Comparison of ENCODE assay signal across 12 cellular contexts in the genomic region with DNA sequence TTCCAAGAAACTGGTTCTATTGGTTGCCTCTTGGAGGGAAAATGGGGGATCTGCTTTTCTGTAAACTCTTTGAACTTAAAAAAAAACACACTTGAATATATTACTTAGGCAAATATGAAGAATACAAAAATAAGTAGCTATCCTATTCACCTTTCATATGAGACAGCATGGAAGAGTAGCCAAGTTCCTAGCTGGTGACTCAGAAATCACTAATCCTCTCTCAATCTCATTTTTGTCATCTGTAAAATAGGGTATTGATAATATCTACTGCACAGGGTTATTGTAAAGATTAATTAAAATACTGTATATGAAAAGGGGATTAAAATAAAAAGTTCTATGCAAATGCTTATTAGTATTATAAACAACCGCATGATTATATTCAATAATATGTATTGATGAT. TPM values are rescaled to one million over a fixed set of nuclear protein-coding genes. Genes with fewer than 3 reads are reported as not detected.
DNase-seq lines count a peak whose midpoint lies in the region; ATAC-seq and TF ChIP-seq lines count a peak whose summit lies in the region.
"Had no signal": no experiment of that assay in that cellular context is flagged by ENCODE, and none has a peak within 500 bp of the region (broad histone marks: within the 10 kb centered on the region; RNA-seq: fewer than 3 reads in every experiment).

No MANE protein-coding gene starts in this region.

- intact Hi-C loops in activated CD8-positive, alpha-beta T cell treated with anti-CD3 and anti-CD28 coated beads for 36 hours (cut with micrococcal nuclease) = no loop called here
- intact Hi-C loops in aorta (cut with DNase I) = no loop called here

- H3K9ac ChIP-seq in MM.1S (ENCODE audit: low read length) = no peak overlapping the region

- H3K27me3 ChIP-seq in MM.1S (replicated peaks; ENCODE audit: insufficient read depth, low read length) (no peaks in the 10 kb centered on the region), osteoblast (ENCODE audit: insufficient read depth, low read length) (no peaks in the 10 kb centered on the region), right atrium auricular region (no peaks in the 10 kb centered on the region), aorta (ENCODE audit: control insufficient read depth in 1 of 2, insufficient read depth in 2 of 2, low read length in 1 of 2) (no peaks in the 10 kb centered on the region)
- H3K27me3 ChIP-seq: gastrocnemius medialis, neutrophil had no signal

- H3K27me3 Mint-ChIP-seq in activated CD8-positive, alpha-beta T cell treated with anti-CD3 and anti-CD28 coated beads, Interleukin-2, amount 10 ng/mL, durations not matched to agents 7 days and 5 days (ENCODE audit: low read depth) = peaks cover 10% of the 10 kb centered on the region
- no peaks in the 10 kb centered on the region for H3K27me3 Mint-ChIP-seq in activated CD8-positive, alpha-beta T cell treated with anti-CD3 and anti-CD28 coated beads for 36 hours
- no peaks in the 10 kb centered on the region for H3K27me3 Mint-ChIP-seq in central memory CD8-positive, alpha-beta T cell
- H3K27me3 Mint-ChIP-seq: IgD-negative memory B cell had no signal

- no peaks in the 10 kb centered on the region for H3K36me3 Mint-ChIP-seq in activated CD8-positive, alpha-beta T cell treated with anti-CD3 and anti-CD28 coated beads, Interleukin-2, amount 10 ng/mL, durations not matched to agents 7 days and 5 days (ENCODE audit: low read depth)
- no peaks in the 10 kb centered on the region for H3K36me3 Mint-ChIP-seq in activated CD8-positive, alpha-beta T cell treated with anti-CD3 and anti-CD28 coated beads for 36 hours (ENCODE audit: low read depth)
- peaks cover 2% of the 10 kb centered on the region for H3K36me3 Mint-ChIP-seq in central memory CD8-positive, alpha-beta T cell (ENCODE audit: insufficient read depth)

- peak overlapping the region; percentile 32; the same call in 1 of the 2 replicates for H3K4me3 ChIP-seq in MM.1S (ENCODE audit: low read length)
- no peak overlapping the region for H3K4me3 ChIP-seq in osteoblast (ENCODE audit: insufficient read depth, low read length)
- no peak overlapping the region for H3K4me3 ChIP-seq in right atrium auricular region
- no peak overlapping the region for H3K4me3 ChIP-seq in aorta (ENCODE audit: low read length in 2 of 2)

- no peaks in the 10 kb centered on the region for H4K20me1 ChIP-seq in MM.1S (ENCODE audit: insufficient read depth, low read length)
- H4K20me1 ChIP-seq in osteoblast (ENCODE audit: insufficient read depth, low read length) = no peaks in the 10 kb centered on the region

- no peaks in the 10 kb centered on the region for H3K36me3 ChIP-seq in MM.1S (replicated peaks; ENCODE audit: insufficient read depth, low read length)
- H3K36me3 ChIP-seq in osteoblast (ENCODE audit: insufficient read depth, low read length) = no peaks in the 10 kb centered on the region
- no peaks in the 10 kb centered on the region for H3K36me3 ChIP-seq in right atrium auricular region
- H3K36me3 ChIP-seq in aorta (ENCODE audit: control insufficient read depth in 1 of 2, insufficient read depth in 2 of 2, low read length in 1 of 2) = no peaks in the 10 kb centered on the region
- H3K36me3 ChIP-seq: gastrocnemius medialis, neutrophil had no signal

- H2AFZ ChIP-seq in MM.1S (ENCODE audit: low read length) (0 out of 2 replicates have a peak overlapping the region, but pooled peaks have one; percentile 3), osteoblast (ENCODE audit: low read length) (no peak overlapping the region)

- no peak for ATAC-seq in activated CD8-positive, alpha-beta T cell treated with anti-CD3 and anti-CD28 coated beads, Interleukin-2, amount 10 ng/mL, durations not matched to agents 7 days and 5 days
- no peak for ATAC-seq in activated CD8-positive, alpha-beta T cell treated with anti-CD3 and anti-CD28 coated beads for 36 hours
- no peak for ATAC-seq in central memory CD8-positive, alpha-beta T cell (replicated peaks; ENCODE audit: extremely low read depth, poor library complexity, severe bottlenecking)
- ATAC-seq in aorta (ENCODE audit: low FRiP score) = no peak

- peaks cover 26% of the 10 kb centered on the region for H3K4me1 Mint-ChIP-seq in activated CD8-positive, alpha-beta T cell treated with anti-CD3 and anti-CD28 coated beads, Interleukin-2, amount 10 ng/mL, durations not matched to agents 7 days and 5 days (ENCODE audit: low read depth)
- H3K4me1 Mint-ChIP-seq in activated CD8-positive, alpha-beta T cell treated with anti-CD3 and anti-CD28 coated beads for 36 hours (ENCODE audit: low read depth) = peaks cover 22% of the 10 kb centered on the region
- H3K4me1 Mint-ChIP-seq in central memory CD8-positive, alpha-beta T cell = peaks cover 10% of the 10 kb centered on the region

- no peaks in the 10 kb centered on the region for H3K9me3 ChIP-seq in MM.1S (replicated peaks; ENCODE audit: insufficient read depth, low read length)
- no peaks in the 10 kb centered on the region for H3K9me3 ChIP-seq in osteoblast (ENCODE audit: low read depth, low read length)
- H3K9me3 ChIP-seq in right atrium auricular region = no peaks in the 10 kb centered on the region
- H3K9me3 ChIP-seq in aorta (ENCODE audit: control insufficient read depth, low read length) = no peaks in the 10 kb centered on the region
- H3K9me3 ChIP-seq: gastrocnemius medialis, neutrophil had no signal

- H3F3A ChIP-seq in MM.1S (ENCODE audit: insufficient read depth, low read length) = peaks cover 21% of the 10 kb centered on the region

- no peak overlapping the region for H3K27ac Mint-ChIP-seq in activated CD8-positive, alpha-beta T cell treated with anti-CD3 and anti-CD28 coated beads, Interleukin-2, amount 10 ng/mL, durations not matched to agents 7 days and 5 days
- H3K27ac Mint-ChIP-seq in activated CD8-positive, alpha-beta T cell treated with anti-CD3 and anti-CD28 coated beads for 36 hours = no peak overlapping the region
- peak overlapping the region; percentile 87 for H3K27ac Mint-ChIP-seq in central memory CD8-positive, alpha-beta T cell (ENCODE audit: low read depth)

- no peak for TF ChIP-seq CTCF in activated CD8-positive, alpha-beta T cell treated with anti-CD3 and anti-CD28 coated beads for 36 hours (IDR thresholded peaks at IDR 0.05)
- TF ChIP-seq CTCF in MM.1S (IDR thresholded peaks at IDR 0.05; ENCODE audit: low read length) = no peak
- no peak for TF ChIP-seq CTCF in osteoblast (IDR thresholded peaks at IDR 0.05; ENCODE audit: extremely low read depth, low read depth, low read length)
- TF ChIP-seq CTCF in GM10248 (IDR thresholded peaks at IDR 0.05; ENCODE audit: control extremely low read depth, extremely low read depth, low read depth, missing control alignments) = no peak
- no peak for TF ChIP-seq CTCF in right atrium auricular region (IDR thresholded peaks at IDR 0.05)

- H3K4me1 ChIP-seq in MM.1S (ENCODE audit: low read length) = peaks cover 31% of the 10 kb centered on the region
- peaks cover 22% of the 10 kb centered on the region for H3K4me1 ChIP-seq in osteoblast (ENCODE audit: insufficient read depth, low read length)
- H3K4me1 ChIP-seq in right atrium auricular region = peaks cover 0 to 10% of the 10 kb centered on the region in 2 donors
- H3K4me1 ChIP-seq in aorta (ENCODE audit: control insufficient read depth in 1 of 2, insufficient read depth in 2 of 2, low read length in 2 of 2) = no peaks in the 10 kb centered on the region

- no peaks in the 10 kb centered on the region for H3K9me3 Mint-ChIP-seq in activated CD8-positive, alpha-beta T cell treated with anti-CD3 and anti-CD28 coated beads, Interleukin-2, amount 10 ng/mL, durations not matched to agents 7 days and 5 days (ENCODE audit: insufficient read depth)
- H3K9me3 Mint-ChIP-seq in activated CD8-positive, alpha-beta T cell treated with anti-CD3 and anti-CD28 coated beads for 36 hours = no peaks in the 10 kb centered on the region
- no peaks in the 10 kb centered on the region for H3K9me3 Mint-ChIP-seq in central memory CD8-positive, alpha-beta T cell
- H3K9me3 Mint-ChIP-seq: IgD-negative memory B cell had no signal

- DNase-seq in activated CD8-positive, alpha-beta T cell treated with anti-CD3 and anti-CD28 coated beads, Interleukin-2, amount 10 ng/mL, durations not matched to agents 7 days and 5 days = no peak
- DNase-seq in activated CD8-positive, alpha-beta T cell treated with anti-CD3 and anti-CD28 coated beads for 36 hours = no peak
- DNase-seq in MM.1S (no peak), osteoblast (ENCODE audit: insufficient read length, low spot score, missing footprints) (no peak), GM10248 (ENCODE audit: extremely low spot score) (no peak), right atrium auricular region (ENCODE audit: low spot score) (no peak), aorta (no peak)
- no peak for DNase-seq in central memory CD8-positive, alpha-beta T cell (ENCODE audit: low spot score in 2 of 2)

- WGBS in aorta, 2 donors = 94 to 97% methylated on average over 1 of the region's 1 CpG

- H3K27ac ChIP-seq in MM.1S (ENCODE audit: low read length) = peak overlapping the region; percentile 74
- H3K27ac ChIP-seq in osteoblast (ENCODE audit: low read depth, low read length) = no peak overlapping the region
- peak overlapping the region in 1 of 2 donors; percentile 70 for H3K27ac ChIP-seq in right atrium auricular region
- H3K27ac ChIP-seq in aorta (ENCODE audit: low read depth in 1 of 2, low read length in 2 of 2) = no peak overlapping the region
- H3K27ac ChIP-seq: neutrophil had no signal

- CTCF ChIA-PET in activated CD8-positive, alpha-beta T cell treated with anti-CD3 and anti-CD28 coated beads, Interleukin-2, amount 10 ng/mL, durations not matched to agents 7 days and 5 days (lab: Charles Lee) = interaction anchor here (0.7 to 2.5 kb wide), 4 partner anchors 29 to 183 kb away, joined by 3 to 25 read pairs (median 4); no protein-coding TSS in a partner anchor
- CTCF ChIA-PET in activated CD8-positive, alpha-beta T cell treated with anti-CD3 and anti-CD28 coated beads for 36 hours (lab: Charles Lee) = interaction anchor here (1.9 to 2.8 kb wide), 2 partner anchors 13 to 29 kb away, joined by 8 to 15 read pairs; a partner anchor contains a TSS
- CTCF ChIA-PET in GM10248 (lab: Yijun Ruan, JAX) = interaction anchor here (1.3 to 2.3 kb wide), 4 partner anchors 10 to 90 kb away, joined by 3 to 16 read pairs (median 6); a partner anchor contains a TSS

- POLR2A ChIA-PET in activated CD8-positive, alpha-beta T cell treated with anti-CD3 and anti-CD28 coated beads, Interleukin-2, amount 10 ng/mL, durations not matched to agents 7 days and 5 days (lab: Charles Lee) = interaction anchor here (1.5 kb wide), 1 partner anchor 30 kb away, joined by 3 read pairs; no protein-coding TSS in a partner anchor
- POLR2A ChIA-PET in activated CD8-positive, alpha-beta T cell treated with anti-CD3 and anti-CD28 coated beads for 36 hours (lab: Charles Lee) = interaction anchor here (0.6 to 2.1 kb wide), 3 partner anchors 28 to 139 kb away, joined by 3 to 11 read pairs (median 8); a partner anchor contains a TSS
- POLR2A ChIA-PET in GM10248 (lab: Yijun Ruan, JAX) = no interaction called here

- H3K4me3 Mint-ChIP-seq in activated CD8-positive, alpha-beta T cell treated with anti-CD3 and anti-CD28 coated beads, Interleukin-2, amount 10 ng/mL, durations not matched to agents 7 days and 5 days = peak overlapping the region; percentile 61
- no peak overlapping the region for H3K4me3 Mint-ChIP-seq in activated CD8-positive, alpha-beta T cell treated with anti-CD3 and anti-CD28 coated beads for 36 hours
- H3K4me3 Mint-ChIP-seq in central memory CD8-positive, alpha-beta T cell = peak overlapping the region; percentile 78

- H3K4me2 ChIP-seq in MM.1S (ENCODE audit: low read depth, low read length) = peak overlapping the region; percentile 73
- H3K4me2 ChIP-seq in osteoblast (ENCODE audit: insufficient read depth, low read length) = peak overlapping the region; percentile 85

- no peaks in the 10 kb centered on the region for H3K9me2 ChIP-seq in MM.1S (replicated peaks; ENCODE audit: insufficient read depth, low read length)

- H3K79me2 ChIP-seq in MM.1S (ENCODE audit: low read length) (no peaks in the 10 kb centered on the region), osteoblast (ENCODE audit: insufficient read depth, low read length) (no peaks in the 10 kb centered on the region)

RNA-seq across cellular contexts. Expression of a gene that starts 12.7 kb away (rescaled TPM):
- under 1 TPM in 1 of 2 experiments, not detected in 1; 0.26 TPM for total RNA-seq in activated CD8-positive, alpha-beta T cell treated with anti-CD3 and anti-CD28 coated beads, Interleukin-2, amount 10 ng/mL, durations not matched to agents 7 days and 5 days
- total RNA-seq in activated CD8-positive, alpha-beta T cell treated with anti-CD3 and anti-CD28 coated beads for 36 hours = under 1 TPM; 0.22 to 0.32 TPM
- 4.4 and 7.6 TPM in 2 replicates for total RNA-seq in osteoblast
- 1 to 10 TPM; 4.3 to 7.1 TPM for total RNA-seq in right atrium auricular region
- total RNA-seq in aorta = 1 to 10 TPM; 2.2 to 3.7 TPM
- 10 to 100 TPM in 1 of 2 donors, 1 to 10 TPM in 1; 8.9 to 17.6 TPM for polyA plus RNA-seq in aorta
- total RNA-seq: Daoy had no signal

RNA-seq across cellular contexts. Expression of a gene that starts 34.0 kb away (rescaled TPM):
- 10 to 100 TPM; 61.2 to 66.2 TPM for total RNA-seq in activated CD8-positive, alpha-beta T cell treated with anti-CD3 and anti-CD28 coated beads, Interleukin-2, amount 10 ng/mL, durations not matched to agents 7 days and 5 days
- total RNA-seq in activated CD8-positive, alpha-beta T cell treated with anti-CD3 and anti-CD28 coated beads for 36 hours = 100 to 1,000 TPM; 113 to 114 TPM
- total RNA-seq in osteoblast = 29.2 and 33.3 TPM in 2 replicates
- 10 to 100 TPM; 21.5 to 24.2 TPM for total RNA-seq in right atrium auricular region
- 10 to 100 TPM; 42.8 to 45.4 TPM for total RNA-seq in aorta
- 1 to 10 TPM; 4.9 to 8.1 TPM for polyA plus RNA-seq in aorta

RNA-seq across cellular contexts. Expression of a gene that starts 35.0 kb away (rescaled TPM):
- total RNA-seq in activated CD8-positive, alpha-beta T cell treated with anti-CD3 and anti-CD28 coated beads, Interleukin-2, amount 10 ng/mL, durations not matched to agents 7 days and 5 days = 10 to 100 TPM; 48.0 to 49.7 TPM
- 10 to 100 TPM; 56.2 to 60.6 TPM for total RNA-seq in activated CD8-positive, alpha-beta T cell treated with anti-CD3 and anti-CD28 coated beads for 36 hours
- total RNA-seq in osteoblast (24.2 and 25.7 TPM in 2 replicates), right atrium auricular region (100 to 1,000 TPM in 1 of 2 donors, 10 to 100 TPM in 1; 96.1 to 118 TPM), aorta (10 to 100 TPM; 38.8 to 41.9 TPM)
- 100 to 1,000 TPM in 1 of 2 donors, 10 to 100 TPM in 1; 95.7 to 104 TPM for polyA plus RNA-seq in aorta
